Comparison of ENCODE assay signal across 9 cellular contexts in the genomic region with DNA sequence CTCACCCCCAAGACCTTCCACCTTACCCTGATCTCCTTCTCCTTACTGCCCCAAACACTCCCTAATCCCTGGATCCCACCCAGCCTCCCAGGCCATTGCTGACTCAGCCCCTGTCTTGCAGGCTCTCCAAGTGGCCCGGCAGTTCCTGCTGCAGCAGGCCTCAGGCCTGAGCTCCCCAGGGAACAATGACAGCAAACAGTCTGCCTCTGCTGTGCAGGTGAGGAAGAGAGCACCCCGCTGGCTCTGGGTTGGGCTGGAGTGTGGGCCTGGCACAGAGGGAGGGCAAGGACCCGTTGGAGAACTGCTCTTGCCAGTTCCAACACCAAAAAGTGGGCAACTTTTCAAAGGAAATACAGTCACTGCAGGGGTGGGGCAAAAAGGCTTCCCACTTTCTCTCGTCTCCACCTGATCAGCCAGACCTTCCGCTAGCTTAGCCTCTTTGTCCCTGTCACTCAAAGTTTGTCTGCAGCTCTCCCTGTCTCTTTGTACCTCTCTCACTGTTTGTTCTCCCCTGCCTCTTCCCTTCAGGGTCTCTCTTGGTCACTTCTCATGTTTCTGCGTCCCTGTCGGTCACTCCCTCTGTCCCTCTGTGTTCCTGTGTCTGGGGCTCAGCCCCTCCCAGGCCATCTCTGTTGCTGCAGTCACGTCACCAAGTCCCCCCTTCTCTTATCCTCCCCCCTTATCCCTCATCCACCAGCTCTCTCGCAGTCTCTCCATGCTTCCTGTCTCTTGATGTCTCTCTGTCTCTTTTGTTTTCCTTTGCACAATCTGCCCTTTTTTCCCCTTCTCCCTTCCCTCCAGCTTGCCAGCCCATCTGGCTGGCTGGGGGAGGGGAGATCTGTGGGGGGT. TPM values are rescaled to one million over a fixed set of nuclear protein-coding genes. Genes with fewer than 3 reads are reported as not detected.
DNase-seq lines count a peak whose midpoint lies in the region; ATAC-seq and TF ChIP-seq lines count a peak whose summit lies in the region.
"Had no signal": no experiment of that assay in that cellular context is flagged by ENCODE, and none has a peak within 500 bp of the region (broad histone marks: within the 10 kb centered on the region; RNA-seq: fewer than 3 reads in every experiment).

No MANE protein-coding gene starts in this region.

- H3K4me3 Mint-ChIP-seq in activated T-helper 2 cell treated with anti-CD3 and anti-CD28 coated beads, Interferon-gamma antibody, Interleukin-2, Interleukin-4, amounts not matched to agents 10 μg/mL and 5 μg/mL and 100 μg/mL, durations not matched to agents 14 hours and 24 hours and 36 hours (ENCODE audit: low read depth): no peak overlapping the region

- WGBS in mesendoderm (ENCODE audit: extremely low coverage, insufficient coverage, low lambda C conversion rate): no CpG with 5 or more reads among the region's 9 CpGs
- WGBS in gastroesophageal sphincter (ENCODE audit: low coverage in 1 of 2), 2 donors: 44 to 46% methylated on average over 3 to 7 of the region's 9 CpGs

- no peak overlapping the region for H3K4me3 ChIP-seq in cardiac fibroblast (replicated peaks in 1 of 2; ENCODE audit: low read depth in 2 of 2, low read length in 2 of 2)
- no peak overlapping the region for H3K4me3 ChIP-seq in mesendoderm (ENCODE audit: low read length)
- no peak overlapping the region for H3K4me3 ChIP-seq in gastroesophageal sphincter

- no peak overlapping the region for H2BK15ac ChIP-seq in mesendoderm (replicated peaks; ENCODE audit: low read depth)

- H4K5ac ChIP-seq in mesendoderm (ENCODE audit: low read length): peak overlapping the region; percentile 26

- H3K9me3 Mint-ChIP-seq in activated T-helper 2 cell treated with anti-CD3 and anti-CD28 coated beads, Interferon-gamma antibody, Interleukin-2, Interleukin-4, amounts not matched to agents 10 μg/mL and 5 μg/mL and 100 μg/mL, durations not matched to agents 14 hours and 24 hours and 36 hours: no peaks in the 10 kb centered on the region

- peak overlapping the region; percentile 63 for H3K9ac ChIP-seq in mesendoderm (ENCODE audit: low read length)

- H3K18ac ChIP-seq in mesendoderm (ENCODE audit: low read length): peak overlapping the region; percentile 77

- peak overlapping the region; percentile 37 for H3K4me2 ChIP-seq in mesendoderm (ENCODE audit: low read length)

- no peaks in the 10 kb centered on the region for H3K4me1 Mint-ChIP-seq in activated T-helper 2 cell treated with anti-CD3 and anti-CD28 coated beads, Interferon-gamma antibody, Interleukin-2, Interleukin-4, amounts not matched to agents 10 μg/mL and 5 μg/mL and 100 μg/mL, durations not matched to agents 14 hours and 24 hours and 36 hours (ENCODE audit: low read depth)

- no peaks in the 10 kb centered on the region for H3K27me3 Mint-ChIP-seq in activated T-helper 2 cell treated with anti-CD3 and anti-CD28 coated beads, Interferon-gamma antibody, Interleukin-2, Interleukin-4, amounts not matched to agents 10 μg/mL and 5 μg/mL and 100 μg/mL, durations not matched to agents 14 hours and 24 hours and 36 hours (ENCODE audit: low read depth)

- H2BK120ac ChIP-seq in mesendoderm (ENCODE audit: low read depth, low read length): no peak overlapping the region

- DNase-seq in ELF-1 (ENCODE audit: low read depth, low spot score) (peak; percentile 87), NCI-H2171 (lab: John Stamatoyannopoulos, UW) (peak; percentile 80), cardiac fibroblast (ENCODE audit: low read depth in 2 of 2) (peak; percentile 29 to 36), mesendoderm (peak; percentile 93), inferior parietal cortex (ENCODE audit: extremely low spot score) (no peak)
- no peak for DNase-seq in activated CD4-positive, alpha-beta T cell treated with anti-CD3 and anti-CD28 coated beads, Interleukin-2, amount 50 U/mL, for 4 hours
- no peak for DNase-seq in activated T-helper 2 cell treated with anti-CD3 and anti-CD28 coated beads, Interferon-gamma antibody, Interleukin-2, Interleukin-4, amounts not matched to agents 10 μg/mL and 5 μg/mL and 100 μg/mL, durations not matched to agents 14 hours and 24 hours and 36 hours (ENCODE audit: low spot score)

- no peak for TF ChIP-seq CTCF in cardiac fibroblast (IDR thresholded peaks at IDR 0.05; ENCODE audit: low read depth, low read length)
- TF ChIP-seq CTCF in gastroesophageal sphincter (IDR thresholded peaks at IDR 0.05): no peak

- H3K27ac Mint-ChIP-seq in activated T-helper 2 cell treated with anti-CD3 and anti-CD28 coated beads, Interferon-gamma antibody, Interleukin-2, Interleukin-4, amounts not matched to agents 10 μg/mL and 5 μg/mL and 100 μg/mL, durations not matched to agents 14 hours and 24 hours and 36 hours: no peak overlapping the region

- H3K36me3 ChIP-seq in mesendoderm (ENCODE audit: control insufficient read depth, insufficient read depth, low read length): no peaks in the 10 kb centered on the region
- peaks cover 0 to 8% of the 10 kb centered on the region in 2 donors for H3K36me3 ChIP-seq in gastroesophageal sphincter

- no peaks in the 10 kb centered on the region for H3K36me3 Mint-ChIP-seq in activated T-helper 2 cell treated with anti-CD3 and anti-CD28 coated beads, Interferon-gamma antibody, Interleukin-2, Interleukin-4, amounts not matched to agents 10 μg/mL and 5 μg/mL and 100 μg/mL, durations not matched to agents 14 hours and 24 hours and 36 hours (ENCODE audit: low read depth)

- no peak for TF ChIP-seq POLR2A in gastroesophageal sphincter (IDR thresholded peaks at IDR 0.05)

- H4K8ac ChIP-seq in mesendoderm (ENCODE audit: low read depth, low read length): no peak overlapping the region

- no peak overlapping the region for H3K23ac ChIP-seq in mesendoderm (ENCODE audit: low read length)

- no peak for ATAC-seq in gastroesophageal sphincter

- H3K79me1 ChIP-seq in mesendoderm (ENCODE audit: low read length): peaks cover 6% of the 10 kb centered on the region

- TF ChIP-seq EP300 in gastroesophageal sphincter (IDR thresholded peaks at IDR 0.05): no peak

- no peaks in the 10 kb centered on the region for H3K79me2 ChIP-seq in mesendoderm (ENCODE audit: control insufficient read depth, insufficient read depth, low read length)

- H3K27ac ChIP-seq in mesendoderm (ENCODE audit: low read depth, low read length) (peak overlapping the region; percentile 83), gastroesophageal sphincter (no peak overlapping the region)
- H3K27ac ChIP-seq: epithelial cell of prostate had no signal

- H3K27me3 ChIP-seq in mesendoderm (ENCODE audit: insufficient read depth, low read length, poor library complexity) (no peaks in the 10 kb centered on the region), gastroesophageal sphincter (no peaks in the 10 kb centered on the region)

- peaks cover 23% of the 10 kb centered on the region for H3K4me1 ChIP-seq in mesendoderm (ENCODE audit: control insufficient read depth, low read depth, low read length)
- peaks cover 0 to 39% (median 10%) of the 10 kb centered on the region in 3 donors for H3K4me1 ChIP-seq in gastroesophageal sphincter

- peak overlapping the region; percentile 91 for H3K56ac ChIP-seq in mesendoderm (ENCODE audit: low read length)

- no peaks in the 10 kb centered on the region for H3K9me3 ChIP-seq in gastroesophageal sphincter

- H2BK5ac ChIP-seq in mesendoderm (ENCODE audit: low read length): peak overlapping the region; percentile 75

- peak overlapping the region; percentile 91 for H2AK5ac ChIP-seq in mesendoderm (ENCODE audit: low read length)

- H3K4ac ChIP-seq in mesendoderm (ENCODE audit: low read depth, low read length): peak overlapping the region; percentile 4

- intact Hi-C loops in activated T-helper 2 cell treated with anti-CD3 and anti-CD28 coated beads, Interferon-gamma antibody, Interleukin-2, Interleukin-4, amounts not matched to agents 10 μg/mL and 5 μg/mL and 100 μg/mL, durations not matched to agents 14 hours and 24 hours and 36 hours (cut with micrococcal nuclease): no loop called here

RNA-seq across cellular contexts. Expression of gene FOXP4, which starts 31.9 kb away (rescaled TPM):
- 9.2 TPM for polyA plus RNA-seq in mesendoderm (2013, experiment 1 of 2)
- 8.4 TPM for polyA plus RNA-seq in mesendoderm (2013, experiment 2 of 2)
- 10 to 100 TPM in 2 of 4 donors, 1 to 10 TPM in 2; 8.2 to 25.8 (median 11.7) TPM for total RNA-seq in gastroesophageal sphincter
- 9.6 and 9.7 TPM in 2 replicates for total RNA-seq in activated T-helper 2 cell treated with anti-CD3 and anti-CD28 coated beads, Interferon-gamma antibody, Interleukin-2, Interleukin-4, amounts not matched to agents 10 μg/mL and 5 μg/mL and 100 μg/mL, durations not matched to agents 14 hours and 24 hours and 36 hours

Comparison
In these comparisons a context has a peak if more than half of its experiments do, and no peak if none do; other contexts are left out.
1. DNase-seq: peak in ELF-1 (single experiment), NCI-H2171 (single experiment), cardiac fibroblast (2 of 2) and mesendoderm (single experiment); none in activated CD4-positive, alpha-beta T cell treated with anti-CD3 and anti-CD28 coated beads, Interleukin-2, amount 50 U/mL, for 4 hours (0 of 2), activated T-helper 2 cell treated with anti-CD3 and anti-CD28 coated beads, Interferon-gamma antibody, Interleukin-2, Interleukin-4, amounts not matched to agents 10 μg/mL and 5 μg/mL and 100 μg/mL, durations not matched to agents 14 hours and 24 hours and 36 hours (single experiment) and inferior parietal cortex (single experiment).